4 cellular contexts compared by ENCODE assay signal in the genomic region with DNA sequence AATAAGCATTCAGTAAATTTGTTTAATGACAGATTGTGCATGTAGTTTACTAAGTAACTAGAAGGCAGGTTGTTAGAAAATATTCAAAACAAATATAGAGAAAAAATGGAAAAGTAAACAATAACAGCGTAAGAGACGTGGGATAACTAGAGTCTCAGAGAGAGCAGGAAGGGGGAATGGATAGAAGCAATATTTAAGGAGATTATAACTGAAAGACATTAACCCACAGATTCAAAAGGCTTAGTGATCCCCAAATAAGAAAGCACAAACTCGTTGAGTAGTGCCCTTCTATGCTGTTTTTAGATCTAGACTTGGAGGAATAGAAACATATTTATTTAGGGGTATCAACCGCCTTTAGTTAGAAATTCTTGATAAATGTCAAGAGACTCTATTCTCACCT.
"Had no signal": no experiment of that assay in that cellular context is flagged by ENCODE, and none has a peak within 500 bp of the region (broad histone marks: within the 10 kb centered on the region; RNA-seq: fewer than 3 reads in every experiment).

No MANE protein-coding gene starts in this region.

- ATAC-seq: HepG2, K562 had no signal

- H3K27ac ChIP-seq: HL-60, KMS-11 had no signal

- H3K4me3 ChIP-seq: K562 had no signal
